28 cellular contexts compared by ENCODE assay signal in the genomic region with DNA sequence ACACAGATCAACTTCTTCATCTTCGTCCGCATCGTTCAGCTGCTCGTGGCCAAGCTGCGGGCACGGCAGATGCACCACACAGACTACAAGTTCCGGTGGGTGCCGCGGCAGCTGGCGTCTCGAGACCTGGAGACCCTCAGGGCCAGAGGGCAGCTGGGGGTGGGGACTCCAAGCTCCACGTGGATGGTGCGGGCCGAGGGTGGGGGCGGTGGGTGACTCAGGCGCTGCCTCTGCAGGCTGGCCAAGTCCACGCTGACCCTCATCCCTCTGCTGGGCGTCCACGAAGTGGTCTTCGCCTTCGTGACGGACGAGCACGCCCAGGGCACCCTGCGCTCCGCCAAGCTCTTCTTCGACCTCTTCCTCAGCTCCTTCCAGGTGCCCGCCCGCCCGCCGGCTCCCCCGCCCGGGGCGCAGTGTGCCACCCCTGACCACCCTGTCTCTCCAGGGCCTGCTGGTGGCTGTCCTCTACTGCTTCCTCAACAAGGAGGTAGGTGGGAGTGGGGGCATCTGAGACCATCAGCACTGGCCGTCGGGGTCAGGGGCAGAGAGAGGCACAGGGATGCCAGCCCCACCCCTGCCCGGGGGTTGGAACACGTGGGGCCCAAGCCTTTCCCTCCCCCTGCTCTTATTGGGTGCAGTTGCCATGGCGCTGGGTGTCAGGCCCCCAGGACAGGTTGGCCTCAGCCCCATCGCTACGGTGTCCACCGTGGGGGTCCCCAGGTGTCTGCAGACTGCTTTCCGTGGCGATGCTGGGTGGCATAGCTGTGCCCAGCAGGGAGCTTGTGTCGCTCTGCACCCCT. TPM values are rescaled to one million over a fixed set of nuclear protein-coding genes. Genes with fewer than 3 reads are reported as not detected.
"Had no signal": no experiment of that assay in that cellular context is flagged by ENCODE, and none has a peak within 500 bp of the region (broad histone marks: within the 10 kb centered on the region; RNA-seq: fewer than 3 reads in every experiment).

No MANE protein-coding gene starts in this region.

- H3K27ac Mint-ChIP-seq: activated CD4-positive, alpha-beta memory T cell treated with anti-CD3 and anti-CD28 coated beads, Interleukin-2, amount 10 ng/mL, durations not matched to agents 7 days and 5 days; activated CD4-positive, alpha-beta T cell treated with anti-CD3 and anti-CD28 coated beads for 36 hours; activated naive CD4-positive, alpha-beta T cell treated with anti-CD3 and anti-CD28 coated beads, Interleukin-2, amount 10 ng/mL, durations not matched to agents 7 days and 5 days; activated naive CD8-positive, alpha-beta T cell treated with anti-CD3 and anti-CD28 coated beads for 36 hours; activated T-cell treated with anti-CD3 and anti-CD28 coated beads, Interleukin-2, amount 50 U/mL, for 72 hours; activated T-helper 2 cell treated with anti-CD3 and anti-CD28 coated beads, Interferon-gamma antibody, Interleukin-2, Interleukin-4, amounts not matched to agents 10 μg/mL and 5 μg/mL and 100 μg/mL, durations not matched to agents 14 hours and 24 hours and 36 hours; T-cell had no signal

- H3K27ac ChIP-seq: breast epithelium, WERI-Rb-1 had no signal

- H3K9me3 Mint-ChIP-seq: activated CD4-positive, alpha-beta memory T cell treated with anti-CD3 and anti-CD28 coated beads, Interleukin-2, amount 10 ng/mL, durations not matched to agents 7 days and 5 days; activated naive CD4-positive, alpha-beta T cell treated with anti-CD3 and anti-CD28 coated beads, Interleukin-2, amount 10 ng/mL, durations not matched to agents 7 days and 5 days; activated naive CD8-positive, alpha-beta T cell treated with anti-CD3 and anti-CD28 coated beads for 36 hours; activated T-cell treated with anti-CD3 and anti-CD28 coated beads, Interleukin-2, amount 50 U/mL, for 72 hours; activated T-helper 2 cell treated with anti-CD3 and anti-CD28 coated beads, Interferon-gamma antibody, Interleukin-2, Interleukin-4, amounts not matched to agents 10 μg/mL and 5 μg/mL and 100 μg/mL, durations not matched to agents 14 hours and 24 hours and 36 hours; T-cell had no signal

- H3K9me3 ChIP-seq: breast epithelium had no signal

- H3K4me3 Mint-ChIP-seq: activated CD4-positive, alpha-beta memory T cell treated with anti-CD3 and anti-CD28 coated beads, Interleukin-2, amount 10 ng/mL, durations not matched to agents 7 days and 5 days; activated CD4-positive, alpha-beta T cell treated with anti-CD3 and anti-CD28 coated beads for 36 hours; activated naive CD4-positive, alpha-beta T cell treated with anti-CD3 and anti-CD28 coated beads, Interleukin-2, amount 10 ng/mL, durations not matched to agents 7 days and 5 days; activated naive CD8-positive, alpha-beta T cell treated with anti-CD3 and anti-CD28 coated beads for 36 hours; activated T-cell treated with anti-CD3 and anti-CD28 coated beads, Interleukin-2, amount 50 U/mL, for 72 hours; T-cell had no signal

- FAIRE-seq: RCC 7860 had no signal

- ATAC-seq: activated CD4-positive, alpha-beta T cell treated with anti-CD3 and anti-CD28 coated beads for 36 hours; activated T-cell treated with anti-CD3 and anti-CD28 coated beads, Interleukin-2, amount 50 U/mL, for 72 hours; PC-3; T-cell had no signal

- H3K36me3 ChIP-seq: breast epithelium, WERI-Rb-1 had no signal

- H3K4me1 ChIP-seq: breast epithelium had no signal

- H3K4me3 ChIP-seq: breast epithelium had no signal

- H3K4me1 Mint-ChIP-seq: activated CD4-positive, alpha-beta memory T cell treated with anti-CD3 and anti-CD28 coated beads, Interleukin-2, amount 10 ng/mL, durations not matched to agents 7 days and 5 days; activated CD4-positive, alpha-beta T cell treated with anti-CD3 and anti-CD28 coated beads for 36 hours; activated naive CD4-positive, alpha-beta T cell treated with anti-CD3 and anti-CD28 coated beads, Interleukin-2, amount 10 ng/mL, durations not matched to agents 7 days and 5 days; activated naive CD8-positive, alpha-beta T cell treated with anti-CD3 and anti-CD28 coated beads for 36 hours; T-cell had no signal

- DNase-seq: activated CD4-positive, alpha-beta memory T cell treated with anti-CD3 and anti-CD28 coated beads, Interleukin-2, amount 10 ng/mL, durations not matched to agents 7 days and 5 days; activated CD4-positive, alpha-beta T cell treated with anti-CD3 and anti-CD28 coated beads for 36 hours; activated CD4-positive, alpha-beta T cell treated with anti-CD3 and anti-CD28 coated beads, Interleukin-2, amount 50 U/mL, for 1 hour; activated CD8-positive, alpha-beta memory T cell treated with anti-CD3 and anti-CD28 coated beads, Interleukin-2, amount 50 U/mL, for 4 hours; activated gamma-delta T cell treated with Interleukin-2 at 50 U/mL for 16 hours; activated naive CD4-positive, alpha-beta T cell treated with anti-CD3 and anti-CD28 coated beads, Interleukin-2, amount 10 ng/mL, durations not matched to agents 7 days and 5 days; activated naive CD8-positive, alpha-beta T cell treated with anti-CD3 and anti-CD28 coated beads for 36 hours; activated T-cell treated with anti-CD3 and anti-CD28 coated beads, Interleukin-2, amount 50 U/mL, for 72 hours; aorta; caudate nucleus; NCI-H1048; NCI-H146; NCI-H187 treated with DMSO at 0.1 percent for 48 hours; NCI-H2081 treated with DMSO at 0.1 percent for 48 hours; NCI-H446; NCI-H524; PC-3; SHP77 treated with DMSO at 0.1 percent for 48 hours; T-cell; T-helper 2 cell; WERI-Rb-1 had no signal

- H3K36me3 Mint-ChIP-seq: activated naive CD4-positive, alpha-beta T cell treated with anti-CD3 and anti-CD28 coated beads, Interleukin-2, amount 10 ng/mL, durations not matched to agents 7 days and 5 days; activated naive CD8-positive, alpha-beta T cell treated with anti-CD3 and anti-CD28 coated beads for 36 hours; T-cell had no signal

RNA-seq across cellular contexts. Expression of a gene that starts 8.8 kb away (rescaled TPM):
- total RNA-seq: activated CD4-positive, alpha-beta memory T cell treated with anti-CD3 and anti-CD28 coated beads, Interleukin-2, amount 10 ng/mL, durations not matched to agents 7 days and 5 days; activated CD4-positive, alpha-beta T cell treated with anti-CD3 and anti-CD28 coated beads for 36 hours; activated naive CD8-positive, alpha-beta T cell treated with anti-CD3 and anti-CD28 coated beads for 36 hours; activated T-helper 2 cell treated with anti-CD3 and anti-CD28 coated beads, Interferon-gamma antibody, Interleukin-2, Interleukin-4, amounts not matched to agents 10 μg/mL and 5 μg/mL and 100 μg/mL, durations not matched to agents 14 hours and 24 hours and 36 hours; breast epithelium; chondrocyte; LHCN-M2; M059J; SK-MEL-5 had no signal
- polyA plus RNA-seq: aorta had no signal

RNA-seq across cellular contexts. Expression of a gene that starts 22.1 kb away (rescaled TPM):
- total RNA-seq: activated CD4-positive, alpha-beta memory T cell treated with anti-CD3 and anti-CD28 coated beads, Interleukin-2, amount 10 ng/mL, durations not matched to agents 7 days and 5 days; activated CD4-positive, alpha-beta T cell treated with anti-CD3 and anti-CD28 coated beads for 36 hours; activated naive CD8-positive, alpha-beta T cell treated with anti-CD3 and anti-CD28 coated beads for 36 hours; activated T-cell treated with anti-CD3 and anti-CD28 coated beads, Interleukin-2, amount 50 U/mL, for 72 hours; activated T-helper 2 cell treated with anti-CD3 and anti-CD28 coated beads, Interferon-gamma antibody, Interleukin-2, Interleukin-4, amounts not matched to agents 10 μg/mL and 5 μg/mL and 100 μg/mL, durations not matched to agents 14 hours and 24 hours and 36 hours; aorta; breast epithelium; chondrocyte; LHCN-M2; M059J; PC-3; T-cell had no signal
